In genomic region chr1:2684878-2685277, GRCh38 we compare ENCODE assay signal across 3 cellular contexts. TPM values are rescaled to one million over a fixed set of nuclear protein-coding genes. Genes with fewer than 3 reads are reported as not detected.
"Had no signal": no experiment of that assay in that cellular context is flagged by ENCODE, and none has a peak within 500 bp of the region (broad histone marks: within the 10 kb centered on the region; RNA-seq: fewer than 3 reads in every experiment).

No MANE protein-coding gene starts in this region.

RNA-seq across cellular contexts. Expression of gene MMEL1, which starts 52.1 kb away (rescaled TPM):
- total RNA-seq: ascending aorta, cardiac muscle cell, WTC11 had no signal
- polyA plus RNA-seq: cardiac muscle cell had no signal
